11 cellular contexts compared by ENCODE assay signal in genomic region chr4:152258804-152259708, GRCh38.
DNase-seq lines count a peak whose midpoint lies in the region; ATAC-seq and TF ChIP-seq lines count a peak whose summit lies in the region.
"Had no signal": no experiment of that assay in that cellular context is flagged by ENCODE, and none has a peak within 500 bp of the region (broad histone marks: within the 10 kb centered on the region; RNA-seq: fewer than 3 reads in every experiment).

No MANE protein-coding gene starts in this region.

- in situ Hi-C loops in Caki2 (cut with HindIII; ENCODE audit: low pct_unique_long_range_greater_than_20kb, low sequenced_read_pairs): no loop called here

- H3K9me3 Mint-ChIP-seq in chondrocyte (ENCODE audit: low read depth) (peaks cover 20% of the 10 kb centered on the region), mesothelial cell of epicardium (peaks cover 22% of the 10 kb centered on the region)
- H3K9me3 Mint-ChIP-seq in activated T-helper 17 cell treated with anti-CD3 and anti-CD28 coated beads, Interleukin-2, amount 50 U/mL, for 72 hours: no peaks in the 10 kb centered on the region

- TF ChIP-seq CTCF in chondrocyte (IDR thresholded peaks at IDR 0.05): no peak
- TF ChIP-seq CTCF in mesothelial cell of epicardium (IDR thresholded peaks at IDR 0.05; ENCODE audit: unreplicated experiment): no peak
- TF ChIP-seq CTCF in WERI-Rb-1 (IDR thresholded peaks at IDR 0.05; ENCODE audit: low read depth, low read length): no peak

- no peak for ATAC-seq in activated T-helper 17 cell treated with anti-CD3 and anti-CD28 coated beads, Interleukin-2, amount 50 U/mL, for 72 hours (replicated peaks)
- ATAC-seq in HG03045 (IDR thresholded peaks at IDR 0.05; ENCODE audit: unreplicated experiment): no peak
- ATAC-seq: activated CD8-positive, alpha-beta memory T cell treated with anti-CD3 and anti-CD28 coated beads, Interleukin-2, amount 10 ng/mL, durations not matched to agents 7 days and 5 days had no signal

- peak overlapping the region; percentile 54 for H3K27ac ChIP-seq in KOPT-K1 (ENCODE audit: low read depth, low read length, poor library complexity, severe bottlenecking)
- no peak overlapping the region for H3K27ac ChIP-seq in WERI-Rb-1
- H3K27ac ChIP-seq: HL-60 had no signal

- H3K4me3 Mint-ChIP-seq in chondrocyte (ENCODE audit: unreplicated experiment) (no peak overlapping the region), mesothelial cell of epicardium (no peak overlapping the region)
- H3K4me3 Mint-ChIP-seq in activated T-helper 17 cell treated with anti-CD3 and anti-CD28 coated beads, Interleukin-2, amount 50 U/mL, for 72 hours: no peak overlapping the region
- H3K4me3 Mint-ChIP-seq: activated CD8-positive, alpha-beta memory T cell treated with anti-CD3 and anti-CD28 coated beads, Interleukin-2, amount 10 ng/mL, durations not matched to agents 7 days and 5 days; neural crest cell had no signal

- H3K4me1 Mint-ChIP-seq in chondrocyte (ENCODE audit: low read depth): peaks cover 11% of the 10 kb centered on the region
- H3K4me1 Mint-ChIP-seq in mesothelial cell of epicardium: peaks cover 12% of the 10 kb centered on the region
- peaks cover 5% of the 10 kb centered on the region for H3K4me1 Mint-ChIP-seq in activated T-helper 17 cell treated with anti-CD3 and anti-CD28 coated beads, Interleukin-2, amount 50 U/mL, for 72 hours
- H3K4me1 Mint-ChIP-seq: neural crest cell had no signal

- peaks cover 15% of the 10 kb centered on the region for H3K9me3 ChIP-seq in KOPT-K1 (ENCODE audit: insufficient read depth, low read length, poor library complexity, severe bottlenecking)
- H3K9me3 ChIP-seq in WERI-Rb-1 (ENCODE audit: severe bottlenecking): no peaks in the 10 kb centered on the region

- DNase-seq in Caki2 (ENCODE audit: low read depth) (peak; percentile 75), chondrocyte (ENCODE audit: low spot score) (no peak), mesothelial cell of epicardium (ENCODE audit: low spot score in 2 of 2, unreplicated experiment in 2 of 2) (no peak), NCI-H2081 treated with DMSO at 0.1 percent for 48 hours (lab: John Stamatoyannopoulos, UW) (no peak), WERI-Rb-1 (no peak)
- DNase-seq: activated CD8-positive, alpha-beta memory T cell treated with anti-CD3 and anti-CD28 coated beads, Interleukin-2, amount 10 ng/mL, durations not matched to agents 7 days and 5 days had no signal

- H3K4me3 ChIP-seq in WERI-Rb-1 (ENCODE audit: low read depth, low read length): no peak overlapping the region

- H3K36me3 ChIP-seq in KOPT-K1 (ENCODE audit: insufficient read depth, low read length) (no peaks in the 10 kb centered on the region), WERI-Rb-1 (no peaks in the 10 kb centered on the region)

- H3K36me3 Mint-ChIP-seq in chondrocyte (ENCODE audit: low read depth) (no peaks in the 10 kb centered on the region), mesothelial cell of epicardium (peaks cover 3% of the 10 kb centered on the region)
- no peaks in the 10 kb centered on the region for H3K36me3 Mint-ChIP-seq in activated T-helper 17 cell treated with anti-CD3 and anti-CD28 coated beads, Interleukin-2, amount 50 U/mL, for 72 hours (ENCODE audit: low read depth)

- no peaks in the 10 kb centered on the region for H3K27me3 ChIP-seq in WERI-Rb-1 (ENCODE audit: insufficient read depth, low read depth, severe bottlenecking)

- H3K27ac Mint-ChIP-seq in chondrocyte (ENCODE audit: unreplicated experiment): peak overlapping the region; percentile 81
- H3K27ac Mint-ChIP-seq in mesothelial cell of epicardium: peak overlapping the region; percentile 91
- no peak overlapping the region for H3K27ac Mint-ChIP-seq in activated T-helper 17 cell treated with anti-CD3 and anti-CD28 coated beads, Interleukin-2, amount 50 U/mL, for 72 hours
- H3K27ac Mint-ChIP-seq: activated CD8-positive, alpha-beta memory T cell treated with anti-CD3 and anti-CD28 coated beads, Interleukin-2, amount 10 ng/mL, durations not matched to agents 7 days and 5 days had no signal

- H3K27me3 Mint-ChIP-seq in chondrocyte (ENCODE audit: low read depth) (no peaks in the 10 kb centered on the region), mesothelial cell of epicardium (ENCODE audit: low read depth) (no peaks in the 10 kb centered on the region)
- no peaks in the 10 kb centered on the region for H3K27me3 Mint-ChIP-seq in activated T-helper 17 cell treated with anti-CD3 and anti-CD28 coated beads, Interleukin-2, amount 50 U/mL, for 72 hours
